In genomic region chr1:199272690-199273089, GRCh38 we compare ENCODE assay signal across 8 cellular contexts.
DNase-seq lines count a peak whose midpoint lies in the region; ATAC-seq and TF ChIP-seq lines count a peak whose summit lies in the region.

No MANE protein-coding gene starts in this region.

- peak overlapping the region; percentile 62 for H3K27ac Mint-ChIP-seq in Calu3 (ENCODE audit: unreplicated experiment)

- no peak overlapping the region for H3K4me3 Mint-ChIP-seq in Calu3 (ENCODE audit: low read depth, unreplicated experiment)

- intact Hi-C loops in Calu3 (cut with micrococcal nuclease; ENCODE audit: unreplicated experiment): loop anchor here (2.0 kb wide), 1 partner anchor 190 kb away; no protein-coding TSS in a partner anchor

- H3K36me3 Mint-ChIP-seq in Calu3 (ENCODE audit: insufficient read depth, unreplicated experiment): peaks cover 8% of the 10 kb centered on the region

- no peak for TF ChIP-seq CTCF in Calu3 (IDR thresholded peaks at IDR 0.05; ENCODE audit: unreplicated experiment)

- peaks cover 8% of the 10 kb centered on the region for H3K9me3 Mint-ChIP-seq in Calu3 (ENCODE audit: low read depth, unreplicated experiment)

- DNase-seq in Calu3: peak; percentile 86
- DNase-seq in HS-27A (ENCODE audit: low read depth): peak; percentile 77
- peak; percentile 97 for DNase-seq in dermis blood vessel endothelial cell
- DNase-seq in smooth muscle cell of the brain vasculature (ENCODE audit: low read depth, low spot score): peak; percentile 70
- no peak for DNase-seq in NCI-H82 treated with DMSO at 0.1 percent for 48 hours (lab: John Stamatoyannopoulos, UW; ENCODE audit: unreplicated experiment)
- no peak for DNase-seq in NOMO-1 treated with dmso at 0.1 percent for 144 hours (lab: John Stamatoyannopoulos, UW; ENCODE audit: unreplicated experiment)
- DNase-seq in middle frontal gyrus (ENCODE audit: extremely low spot score, low spot score): no peak

- peak; percentile 76 for ATAC-seq in GM21423 (IDR thresholded peaks at IDR 0.05; ENCODE audit: unreplicated experiment)

- H3K27me3 Mint-ChIP-seq in Calu3 (ENCODE audit: unreplicated experiment): no peaks in the 10 kb centered on the region

- peaks cover 40% of the 10 kb centered on the region for H3K4me1 Mint-ChIP-seq in Calu3 (ENCODE audit: low read depth, unreplicated experiment)

- BruUV-seq in Calu3 (replicated peaks; lab: Mats Ljungman, UMichigan): no TSS peak

- CTCF ChIA-PET in Calu3 (lab: Charles Lee): no interaction called here

Comparison
In these comparisons a context has a peak if more than half of its experiments do, and no peak if none do; other contexts are left out.
1. DNase-seq: peak in Calu3 (single experiment), HS-27A (single experiment), dermis blood vessel endothelial cell (single experiment) and smooth muscle cell of the brain vasculature (single experiment); none in NCI-H82 treated with DMSO at 0.1 percent for 48 hours (single experiment), NOMO-1 treated with dmso at 0.1 percent for 144 hours (single experiment) and middle frontal gyrus (single experiment).